1 cellular context compared by ENCODE assay signal in the genomic region with DNA sequence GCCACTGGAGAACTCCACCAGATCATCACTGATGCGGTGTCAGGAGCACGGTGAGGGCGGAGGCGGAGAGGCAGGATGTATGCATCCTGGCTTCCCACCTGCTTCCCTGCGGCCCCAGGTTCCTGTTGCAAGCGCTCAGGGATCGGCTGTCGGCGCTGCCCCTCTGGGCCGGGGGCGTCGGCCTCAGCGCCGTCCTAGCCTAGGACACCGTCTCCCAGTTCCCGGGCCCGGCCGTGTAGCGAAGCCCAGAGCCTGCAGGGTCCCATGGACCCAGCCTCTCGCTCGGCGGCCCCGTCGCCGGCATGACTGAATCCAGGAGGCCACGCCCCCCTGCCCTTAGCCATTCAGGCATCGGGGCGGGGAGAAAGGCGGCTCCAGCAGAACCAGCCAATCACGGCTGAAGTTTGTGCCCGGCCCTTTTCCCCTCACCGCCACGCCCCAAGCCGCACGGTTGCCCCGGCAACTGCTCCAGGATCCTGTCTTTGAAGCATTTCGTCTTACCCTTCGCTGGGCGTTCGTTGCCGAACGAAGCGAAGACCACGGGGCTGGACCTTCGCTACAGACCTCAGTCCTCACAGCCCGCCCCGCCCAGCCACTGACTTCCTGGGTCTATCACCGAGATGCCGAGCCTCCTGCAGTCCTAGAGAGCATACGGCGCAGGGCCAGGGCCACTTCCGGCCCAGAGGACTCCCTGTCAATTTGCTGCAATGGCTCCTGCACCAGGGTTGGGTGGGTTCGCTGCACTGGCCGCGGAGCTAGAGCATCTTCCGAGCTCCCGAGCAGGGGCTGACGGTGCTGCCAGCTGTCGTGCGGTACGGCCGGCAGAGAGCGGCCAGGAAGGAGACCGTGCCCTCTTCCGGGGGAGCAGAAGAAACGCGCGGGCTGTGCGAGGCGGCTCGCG.
TF ChIP-seq lines count a peak whose summit lies in the region.

No MANE protein-coding gene starts in this region.

TF ChIP-seq in HepG2, 621 proteins besides CTCF, POLR2A, EP300 and RAD21 (continued from another document and continues in another):
- TF ChIP-seq ARID3A (IDR thresholded peaks at IDR 0.05; ENCODE audit: low read depth, low read length) (no peak), TCF12 (IDR thresholded peaks at IDR 0.05) (no peak), TCF12 (CRISPR knock-in tag; IDR thresholded peaks at IDR 0.05) (peak; percentile 74; the same call in 1 of the 2 replicates), ZNF747 (CRISPR knock-in tag; IDR thresholded peaks at IDR 0.05; ENCODE audit: borderline replicate concordance) (peak; percentile 60; the same call in 1 of the 2 replicates), ATAD3A (CRISPR knock-in tag; IDR thresholded peaks at IDR 0.05) (no peak), NR2F1 (CRISPR knock-in tag; IDR thresholded peaks at IDR 0.05) (0 out of 4 replicates have a peak, but pooled peaks of 1 of the 2 experiments have one; percentile 13), THAP11 (CRISPR knock-in tag; IDR thresholded peaks at IDR 0.05) (peak; percentile 67), ZFX (CRISPR knock-in tag; IDR thresholded peaks at IDR 0.05; ENCODE audit: low read depth) (peak; percentile 50; the same call in 1 of the 2 replicates), ZNF124 (CRISPR knock-in tag; IDR thresholded peaks at IDR 0.05) (no peak; the same call in 1 of the 2 replicates), KDM3A (CRISPR knock-in tag; IDR thresholded peaks at IDR 0.05; ENCODE audit: low read depth) (no peak), SMAD1 (CRISPR knock-in tag; IDR thresholded peaks at IDR 0.05; ENCODE audit: borderline replicate concordance, low read depth) (no peak; the same call in 1 of the 2 replicates), PBX3 (CRISPR knock-in tag; IDR thresholded peaks at IDR 0.05; ENCODE audit: borderline replicate concordance) (peak; percentile 29; the same call in 1 of the 2 replicates), ZBTB44 (CRISPR knock-in tag; IDR thresholded peaks at IDR 0.05) (no peak), HES4 (CRISPR knock-in tag; IDR thresholded peaks at IDR 0.05; ENCODE audit: borderline replicate concordance) (no peak), PREB (CRISPR knock-in tag; IDR thresholded peaks at IDR 0.05) (no peak), SPEN (CRISPR knock-in tag; IDR thresholded peaks at IDR 0.05; ENCODE audit: low read depth) (0 out of 2 replicates have a peak, but pooled peaks have one; percentile 45), PRDM10 (CRISPR knock-in tag; IDR thresholded peaks at IDR 0.05; ENCODE audit: low read depth) (no peak), MTERF4 (CRISPR knock-in tag; IDR thresholded peaks at IDR 0.05) (no peak), HDAC6 (IDR thresholded peaks at IDR 0.05; ENCODE audit: low read depth, low read length) (no peak), ZNF333 (CRISPR knock-in tag; IDR thresholded peaks at IDR 0.05; ENCODE audit: borderline replicate concordance) (0 out of 2 replicates have a peak, but pooled peaks have one; percentile 43), ISL2 (CRISPR knock-in tag; IDR thresholded peaks at IDR 0.05) (no peak), ZBTB8A (CRISPR knock-in tag; IDR thresholded peaks at IDR 0.05; ENCODE audit: borderline replicate concordance, low read depth) (no peak), ATM (IDR thresholded peaks at IDR 0.05; ENCODE audit: borderline replicate concordance) (no peak), YEATS4 (CRISPR knock-in tag; IDR thresholded peaks at IDR 0.05; ENCODE audit: borderline replicate concordance) (0 out of 2 replicates have a peak, but pooled peaks have one; percentile 36), TEAD3 (CRISPR knock-in tag; optimal IDR thresholded peaks at IDR 0.05; ENCODE audit: borderline replicate concordance) (peak; percentile 40), ZNF792 (CRISPR knock-in tag; IDR thresholded peaks at IDR 0.05) (0 out of 2 replicates have a peak, but pooled peaks have one; percentile 13)
- TF ChIP-seq, protein P1, sequence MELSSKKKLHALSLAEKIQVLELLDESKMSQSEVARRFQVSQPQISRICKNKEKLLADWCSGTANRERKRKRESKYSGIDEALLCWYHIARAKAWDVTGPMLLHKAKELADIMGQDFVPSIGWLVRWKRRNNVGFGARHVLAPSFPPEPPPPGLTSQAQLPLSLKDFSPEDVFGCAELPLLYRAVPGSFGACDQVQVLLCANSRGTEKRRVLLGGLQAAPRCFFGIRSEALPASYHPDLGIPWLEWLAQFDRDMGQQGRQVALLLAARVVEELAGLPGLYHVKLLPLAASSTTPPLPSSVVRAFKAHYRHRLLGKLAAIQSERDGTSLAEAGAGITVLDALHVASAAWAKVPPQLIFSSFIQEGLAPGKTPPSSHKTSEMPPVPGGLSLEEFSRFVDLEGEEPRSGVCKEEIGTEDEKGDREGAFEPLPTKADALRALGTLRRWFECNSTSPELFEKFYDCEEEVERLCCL (CRISPR knock-in tag; IDR thresholded peaks at IDR 0.05; ENCODE audit: borderline replicate concordance) = no peak
- TF ChIP-seq, protein P2, sequence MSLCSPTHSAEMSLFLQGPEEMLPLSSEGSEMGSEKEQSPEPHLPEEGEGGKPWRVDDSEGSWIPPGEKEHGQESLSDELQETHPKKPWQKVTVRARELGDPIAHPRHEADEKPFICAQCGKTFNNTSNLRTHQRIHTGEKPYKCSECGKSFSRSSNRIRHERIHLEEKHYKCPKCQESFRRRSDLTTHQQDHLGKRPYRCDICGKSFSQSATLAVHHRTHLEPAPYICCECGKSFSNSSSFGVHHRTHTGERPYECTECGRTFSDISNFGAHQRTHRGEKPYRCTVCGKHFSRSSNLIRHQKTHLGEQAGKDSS (CRISPR knock-in tag; IDR thresholded peaks at IDR 0.05; ENCODE audit: borderline replicate concordance, low read depth) = no peak
- TF ChIP-seq, protein P3, sequence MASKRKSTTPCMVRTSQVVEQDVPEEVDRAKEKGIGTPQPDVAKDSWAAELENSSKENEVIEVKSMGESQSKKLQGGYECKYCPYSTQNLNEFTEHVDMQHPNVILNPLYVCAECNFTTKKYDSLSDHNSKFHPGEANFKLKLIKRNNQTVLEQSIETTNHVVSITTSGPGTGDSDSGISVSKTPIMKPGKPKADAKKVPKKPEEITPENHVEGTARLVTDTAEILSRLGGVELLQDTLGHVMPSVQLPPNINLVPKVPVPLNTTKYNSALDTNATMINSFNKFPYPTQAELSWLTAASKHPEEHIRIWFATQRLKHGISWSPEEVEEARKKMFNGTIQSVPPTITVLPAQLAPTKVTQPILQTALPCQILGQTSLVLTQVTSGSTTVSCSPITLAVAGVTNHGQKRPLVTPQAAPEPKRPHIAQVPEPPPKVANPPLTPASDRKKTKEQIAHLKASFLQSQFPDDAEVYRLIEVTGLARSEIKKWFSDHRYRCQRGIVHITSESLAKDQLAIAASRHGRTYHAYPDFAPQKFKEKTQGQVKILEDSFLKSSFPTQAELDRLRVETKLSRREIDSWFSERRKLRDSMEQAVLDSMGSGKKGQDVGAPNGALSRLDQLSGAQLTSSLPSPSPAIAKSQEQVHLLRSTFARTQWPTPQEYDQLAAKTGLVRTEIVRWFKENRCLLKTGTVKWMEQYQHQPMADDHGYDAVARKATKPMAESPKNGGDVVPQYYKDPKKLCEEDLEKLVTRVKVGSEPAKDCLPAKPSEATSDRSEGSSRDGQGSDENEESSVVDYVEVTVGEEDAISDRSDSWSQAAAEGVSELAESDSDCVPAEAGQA (IDR thresholded peaks at IDR 0.05; ENCODE audit: low read depth) = 0 out of 2 replicates have a peak, but pooled peaks have one; percentile 12
- TF ChIP-seq, protein P3 (CRISPR knock-in tag; IDR thresholded peaks at IDR 0.05; ENCODE audit: borderline replicate concordance) = no peak
